ENCODE assay signal across 1 cellular context in the genomic region with DNA sequence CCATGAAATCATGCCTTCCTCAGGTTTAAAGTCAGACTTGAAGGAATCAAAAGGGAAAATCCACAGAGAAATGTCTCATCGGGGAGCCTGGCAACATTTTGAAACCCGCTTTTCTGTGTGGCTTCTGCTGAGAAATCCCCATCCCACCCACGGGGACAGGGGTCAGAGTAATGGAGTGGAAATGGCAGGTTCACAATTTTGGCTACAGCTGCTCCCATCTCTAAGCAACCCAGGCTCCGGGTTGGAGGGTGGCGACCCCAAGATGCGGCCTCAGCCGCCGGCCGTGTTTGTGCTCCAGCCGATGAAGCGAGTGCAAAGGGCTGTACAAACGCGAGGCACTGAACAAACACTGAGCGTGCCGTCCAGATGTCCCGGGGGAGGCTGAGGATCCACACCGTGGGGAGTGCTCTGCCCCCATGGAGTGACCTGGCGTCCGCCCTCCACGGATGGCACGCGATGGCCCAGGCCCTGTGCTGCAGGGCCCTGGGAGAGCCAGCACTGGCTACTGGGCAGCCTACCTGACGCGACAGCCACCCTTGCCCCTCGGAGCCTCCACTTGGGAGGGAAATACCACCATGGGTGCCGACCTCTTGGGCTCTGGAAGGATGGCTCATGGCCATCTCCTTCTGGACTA.
TF ChIP-seq lines count a peak whose summit lies in the region.

No MANE protein-coding gene starts in this region.

TF ChIP-seq in HepG2, 621 proteins besides CTCF, POLR2A, EP300 and RAD21 (continued from another document and continues in another):
- TF ChIP-seq IKZF1 (IDR thresholded peaks at IDR 0.05) (no peak), KDM2A (CRISPR knock-in tag; IDR thresholded peaks at IDR 0.05; ENCODE audit: borderline replicate concordance, low read depth) (0 out of 2 replicates have a peak, but pooled peaks have one; percentile 16), MAFF (IDR thresholded peaks at IDR 0.05; ENCODE audit: low read depth, low read length) (no peak), ZIK1 (CRISPR knock-in tag; IDR thresholded peaks at IDR 0.05; ENCODE audit: borderline replicate concordance, low read depth) (no peak), MATR3 (CRISPR knock-in tag; IDR thresholded peaks at IDR 0.05) (no peak), AKAP8 (CRISPR knock-in tag; IDR thresholded peaks at IDR 0.05) (no peak), ZNF121 (CRISPR knock-in tag; IDR thresholded peaks at IDR 0.05) (no peak), ZNF234 (CRISPR knock-in tag; conservative IDR thresholded peaks at IDR 0.05) (no peak), ZNF83 (CRISPR knock-in tag; IDR thresholded peaks at IDR 0.05; ENCODE audit: borderline replicate concordance) (no peak), ZNF766 (CRISPR knock-in tag; IDR thresholded peaks at IDR 0.05; ENCODE audit: borderline replicate concordance) (no peak), FOXK1 (CRISPR knock-in tag; IDR thresholded peaks at IDR 0.05; ENCODE audit: borderline replicate concordance, low read depth) (no peak), ZNF224 (CRISPR knock-in tag; IDR thresholded peaks at IDR 0.05) (no peak), ARNT2 (CRISPR knock-in tag; IDR thresholded peaks at IDR 0.05; ENCODE audit: low read depth) (no peak), ZNF605 (CRISPR knock-in tag; IDR thresholded peaks at IDR 0.05) (peak; percentile 36; the same call in 1 of the 2 replicates), TCF12 (IDR thresholded peaks at IDR 0.05) (no peak), TCF12 (CRISPR knock-in tag; IDR thresholded peaks at IDR 0.05) (no peak), ZNF343 (CRISPR knock-in tag; IDR thresholded peaks at IDR 0.05) (no peak)
- TF ChIP-seq, protein P1, sequence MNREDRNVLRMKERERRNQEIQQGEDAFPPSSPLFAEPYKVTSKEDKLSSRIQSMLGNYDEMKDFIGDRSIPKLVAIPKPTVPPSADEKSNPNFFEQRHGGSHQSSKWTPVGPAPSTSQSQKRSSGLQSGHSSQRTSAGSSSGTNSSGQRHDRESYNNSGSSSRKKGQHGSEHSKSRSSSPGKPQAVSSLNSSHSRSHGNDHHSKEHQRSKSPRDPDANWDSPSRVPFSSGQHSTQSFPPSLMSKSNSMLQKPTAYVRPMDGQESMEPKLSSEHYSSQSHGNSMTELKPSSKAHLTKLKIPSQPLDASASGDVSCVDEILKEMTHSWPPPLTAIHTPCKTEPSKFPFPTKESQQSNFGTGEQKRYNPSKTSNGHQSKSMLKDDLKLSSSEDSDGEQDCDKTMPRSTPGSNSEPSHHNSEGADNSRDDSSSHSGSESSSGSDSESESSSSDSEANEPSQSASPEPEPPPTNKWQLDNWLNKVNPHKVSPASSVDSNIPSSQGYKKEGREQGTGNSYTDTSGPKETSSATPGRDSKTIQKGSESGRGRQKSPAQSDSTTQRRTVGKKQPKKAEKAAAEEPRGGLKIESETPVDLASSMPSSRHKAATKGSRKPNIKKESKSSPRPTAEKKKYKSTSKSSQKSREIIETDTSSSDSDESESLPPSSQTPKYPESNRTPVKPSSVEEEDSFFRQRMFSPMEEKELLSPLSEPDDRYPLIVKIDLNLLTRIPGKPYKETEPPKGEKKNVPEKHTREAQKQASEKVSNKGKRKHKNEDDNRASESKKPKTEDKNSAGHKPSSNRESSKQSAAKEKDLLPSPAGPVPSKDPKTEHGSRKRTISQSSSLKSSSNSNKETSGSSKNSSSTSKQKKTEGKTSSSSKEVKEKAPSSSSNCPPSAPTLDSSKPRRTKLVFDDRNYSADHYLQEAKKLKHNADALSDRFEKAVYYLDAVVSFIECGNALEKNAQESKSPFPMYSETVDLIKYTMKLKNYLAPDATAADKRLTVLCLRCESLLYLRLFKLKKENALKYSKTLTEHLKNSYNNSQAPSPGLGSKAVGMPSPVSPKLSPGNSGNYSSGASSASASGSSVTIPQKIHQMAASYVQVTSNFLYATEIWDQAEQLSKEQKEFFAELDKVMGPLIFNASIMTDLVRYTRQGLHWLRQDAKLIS (CRISPR knock-in tag; IDR thresholded peaks at IDR 0.05), result no peak
- TF ChIP-seq, protein P2, sequence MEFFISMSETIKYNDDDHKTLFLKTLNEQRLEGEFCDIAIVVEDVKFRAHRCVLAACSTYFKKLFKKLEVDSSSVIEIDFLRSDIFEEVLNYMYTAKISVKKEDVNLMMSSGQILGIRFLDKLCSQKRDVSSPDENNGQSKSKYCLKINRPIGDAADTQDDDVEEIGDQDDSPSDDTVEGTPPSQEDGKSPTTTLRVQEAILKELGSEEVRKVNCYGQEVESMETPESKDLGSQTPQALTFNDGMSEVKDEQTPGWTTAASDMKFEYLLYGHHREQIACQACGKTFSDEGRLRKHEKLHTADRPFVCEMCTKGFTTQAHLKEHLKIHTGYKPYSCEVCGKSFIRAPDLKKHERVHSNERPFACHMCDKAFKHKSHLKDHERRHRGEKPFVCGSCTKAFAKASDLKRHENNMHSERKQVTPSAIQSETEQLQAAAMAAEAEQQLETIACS (CRISPR knock-in tag; IDR thresholded peaks at IDR 0.05), result no peak
- TF ChIP-seq, protein P3, sequence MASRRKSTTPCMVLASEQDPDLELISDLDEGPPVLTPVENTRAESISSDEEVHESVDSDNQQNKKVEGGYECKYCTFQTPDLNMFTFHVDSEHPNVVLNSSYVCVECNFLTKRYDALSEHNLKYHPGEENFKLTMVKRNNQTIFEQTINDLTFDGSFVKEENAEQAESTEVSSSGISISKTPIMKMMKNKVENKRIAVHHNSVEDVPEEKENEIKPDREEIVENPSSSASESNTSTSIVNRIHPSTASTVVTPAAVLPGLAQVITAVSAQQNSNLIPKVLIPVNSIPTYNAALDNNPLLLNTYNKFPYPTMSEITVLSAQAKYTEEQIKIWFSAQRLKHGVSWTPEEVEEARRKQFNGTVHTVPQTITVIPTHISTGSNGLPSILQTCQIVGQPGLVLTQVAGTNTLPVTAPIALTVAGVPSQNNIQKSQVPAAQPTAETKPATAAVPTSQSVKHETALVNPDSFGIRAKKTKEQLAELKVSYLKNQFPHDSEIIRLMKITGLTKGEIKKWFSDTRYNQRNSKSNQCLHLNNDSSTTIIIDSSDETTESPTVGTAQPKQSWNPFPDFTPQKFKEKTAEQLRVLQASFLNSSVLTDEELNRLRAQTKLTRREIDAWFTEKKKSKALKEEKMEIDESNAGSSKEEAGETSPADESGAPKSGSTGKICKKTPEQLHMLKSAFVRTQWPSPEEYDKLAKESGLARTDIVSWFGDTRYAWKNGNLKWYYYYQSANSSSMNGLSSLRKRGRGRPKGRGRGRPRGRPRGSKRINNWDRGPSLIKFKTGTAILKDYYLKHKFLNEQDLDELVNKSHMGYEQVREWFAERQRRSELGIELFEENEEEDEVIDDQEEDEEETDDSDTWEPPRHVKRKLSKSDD (CRISPR knock-in tag; IDR thresholded peaks at IDR 0.05; ENCODE audit: low read depth), result 0 out of 2 replicates have a peak, but pooled peaks have one; percentile 48
- TF ChIP-seq, protein P4, sequence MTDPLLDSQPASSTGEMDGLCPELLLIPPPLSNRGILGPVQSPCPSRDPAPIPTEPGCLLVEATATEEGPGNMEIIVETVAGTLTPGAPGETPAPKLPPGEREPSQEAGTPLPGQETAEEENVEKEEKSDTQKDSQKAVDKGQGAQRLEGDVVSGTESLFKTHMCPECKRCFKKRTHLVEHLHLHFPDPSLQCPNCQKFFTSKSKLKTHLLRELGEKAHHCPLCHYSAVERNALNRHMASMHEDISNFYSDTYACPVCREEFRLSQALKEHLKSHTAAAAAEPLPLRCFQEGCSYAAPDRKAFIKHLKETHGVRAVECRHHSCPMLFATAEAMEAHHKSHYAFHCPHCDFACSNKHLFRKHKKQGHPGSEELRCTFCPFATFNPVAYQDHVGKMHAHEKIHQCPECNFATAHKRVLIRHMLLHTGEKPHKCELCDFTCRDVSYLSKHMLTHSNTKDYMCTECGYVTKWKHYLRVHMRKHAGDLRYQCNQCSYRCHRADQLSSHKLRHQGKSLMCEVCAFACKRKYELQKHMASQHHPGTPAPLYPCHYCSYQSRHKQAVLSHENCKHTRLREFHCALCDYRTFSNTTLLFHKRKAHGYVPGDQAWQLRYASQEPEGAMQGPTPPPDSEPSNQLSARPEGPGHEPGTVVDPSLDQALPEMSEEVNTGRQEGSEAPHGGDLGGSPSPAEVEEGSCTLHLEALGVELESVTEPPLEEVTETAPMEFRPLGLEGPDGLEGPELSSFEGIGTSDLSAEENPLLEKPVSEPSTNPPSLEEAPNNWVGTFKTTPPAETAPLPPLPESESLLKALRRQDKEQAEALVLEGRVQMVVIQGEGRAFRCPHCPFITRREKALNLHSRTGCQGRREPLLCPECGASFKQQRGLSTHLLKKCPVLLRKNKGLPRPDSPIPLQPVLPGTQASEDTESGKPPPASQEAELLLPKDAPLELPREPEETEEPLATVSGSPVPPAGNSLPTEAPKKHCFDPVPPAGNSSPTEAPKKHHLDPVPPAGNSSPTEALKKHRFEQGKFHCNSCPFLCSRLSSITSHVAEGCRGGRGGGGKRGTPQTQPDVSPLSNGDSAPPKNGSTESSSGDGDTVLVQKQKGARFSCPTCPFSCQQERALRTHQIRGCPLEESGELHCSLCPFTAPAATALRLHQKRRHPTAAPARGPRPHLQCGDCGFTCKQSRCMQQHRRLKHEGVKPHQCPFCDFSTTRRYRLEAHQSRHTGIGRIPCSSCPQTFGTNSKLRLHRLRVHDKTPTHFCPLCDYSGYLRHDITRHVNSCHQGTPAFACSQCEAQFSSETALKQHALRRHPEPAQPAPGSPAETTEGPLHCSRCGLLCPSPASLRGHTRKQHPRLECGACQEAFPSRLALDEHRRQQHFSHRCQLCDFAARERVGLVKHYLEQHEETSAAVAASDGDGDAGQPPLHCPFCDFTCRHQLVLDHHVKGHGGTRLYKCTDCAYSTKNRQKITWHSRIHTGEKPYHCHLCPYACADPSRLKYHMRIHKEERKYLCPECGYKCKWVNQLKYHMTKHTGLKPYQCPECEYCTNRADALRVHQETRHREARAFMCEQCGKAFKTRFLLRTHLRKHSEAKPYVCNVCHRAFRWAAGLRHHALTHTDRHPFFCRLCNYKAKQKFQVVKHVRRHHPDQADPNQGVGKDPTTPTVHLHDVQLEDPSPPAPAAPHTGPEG (CRISPR knock-in tag; IDR thresholded peaks at IDR 0.05), result no peak
- TF ChIP-seq, protein P5, sequence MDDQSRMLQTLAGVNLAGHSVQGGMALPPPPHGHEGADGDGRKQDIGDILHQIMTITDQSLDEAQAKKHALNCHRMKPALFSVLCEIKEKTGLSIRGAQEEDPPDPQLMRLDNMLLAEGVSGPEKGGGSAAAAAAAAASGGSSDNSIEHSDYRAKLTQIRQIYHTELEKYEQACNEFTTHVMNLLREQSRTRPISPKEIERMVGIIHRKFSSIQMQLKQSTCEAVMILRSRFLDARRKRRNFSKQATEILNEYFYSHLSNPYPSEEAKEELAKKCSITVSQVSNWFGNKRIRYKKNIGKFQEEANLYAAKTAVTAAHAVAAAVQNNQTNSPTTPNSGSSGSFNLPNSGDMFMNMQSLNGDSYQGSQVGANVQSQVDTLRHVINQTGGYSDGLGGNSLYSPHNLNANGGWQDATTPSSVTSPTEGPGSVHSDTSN (CRISPR knock-in tag; IDR thresholded peaks at IDR 0.05; ENCODE audit: borderline replicate concordance), result no peak
- TF ChIP-seq, protein P6, sequence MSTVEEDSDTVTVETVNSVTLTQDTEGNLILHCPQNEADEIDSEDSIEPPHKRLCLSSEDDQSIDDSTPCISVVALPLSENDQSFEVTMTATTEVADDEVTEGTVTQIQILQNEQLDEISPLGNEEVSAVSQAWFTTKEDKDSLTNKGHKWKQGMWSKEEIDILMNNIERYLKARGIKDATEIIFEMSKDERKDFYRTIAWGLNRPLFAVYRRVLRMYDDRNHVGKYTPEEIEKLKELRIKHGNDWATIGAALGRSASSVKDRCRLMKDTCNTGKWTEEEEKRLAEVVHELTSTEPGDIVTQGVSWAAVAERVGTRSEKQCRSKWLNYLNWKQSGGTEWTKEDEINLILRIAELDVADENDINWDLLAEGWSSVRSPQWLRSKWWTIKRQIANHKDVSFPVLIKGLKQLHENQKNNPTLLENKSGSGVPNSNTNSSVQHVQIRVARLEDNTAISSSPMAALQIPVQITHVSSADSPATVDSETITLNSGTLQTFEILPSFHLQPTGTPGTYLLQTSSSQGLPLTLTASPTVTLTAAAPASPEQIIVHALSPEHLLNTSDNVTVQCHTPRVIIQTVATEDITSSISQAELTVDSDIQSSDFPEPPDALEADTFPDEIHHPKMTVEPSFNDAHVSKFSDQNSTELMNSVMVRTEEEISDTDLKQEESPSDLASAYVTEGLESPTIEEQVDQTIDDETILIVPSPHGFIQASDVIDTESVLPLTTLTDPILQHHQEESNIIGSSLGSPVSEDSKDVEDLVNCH (CRISPR knock-in tag; IDR thresholded peaks at IDR 0.05), result no peak
- TF ChIP-seq, protein P7, sequence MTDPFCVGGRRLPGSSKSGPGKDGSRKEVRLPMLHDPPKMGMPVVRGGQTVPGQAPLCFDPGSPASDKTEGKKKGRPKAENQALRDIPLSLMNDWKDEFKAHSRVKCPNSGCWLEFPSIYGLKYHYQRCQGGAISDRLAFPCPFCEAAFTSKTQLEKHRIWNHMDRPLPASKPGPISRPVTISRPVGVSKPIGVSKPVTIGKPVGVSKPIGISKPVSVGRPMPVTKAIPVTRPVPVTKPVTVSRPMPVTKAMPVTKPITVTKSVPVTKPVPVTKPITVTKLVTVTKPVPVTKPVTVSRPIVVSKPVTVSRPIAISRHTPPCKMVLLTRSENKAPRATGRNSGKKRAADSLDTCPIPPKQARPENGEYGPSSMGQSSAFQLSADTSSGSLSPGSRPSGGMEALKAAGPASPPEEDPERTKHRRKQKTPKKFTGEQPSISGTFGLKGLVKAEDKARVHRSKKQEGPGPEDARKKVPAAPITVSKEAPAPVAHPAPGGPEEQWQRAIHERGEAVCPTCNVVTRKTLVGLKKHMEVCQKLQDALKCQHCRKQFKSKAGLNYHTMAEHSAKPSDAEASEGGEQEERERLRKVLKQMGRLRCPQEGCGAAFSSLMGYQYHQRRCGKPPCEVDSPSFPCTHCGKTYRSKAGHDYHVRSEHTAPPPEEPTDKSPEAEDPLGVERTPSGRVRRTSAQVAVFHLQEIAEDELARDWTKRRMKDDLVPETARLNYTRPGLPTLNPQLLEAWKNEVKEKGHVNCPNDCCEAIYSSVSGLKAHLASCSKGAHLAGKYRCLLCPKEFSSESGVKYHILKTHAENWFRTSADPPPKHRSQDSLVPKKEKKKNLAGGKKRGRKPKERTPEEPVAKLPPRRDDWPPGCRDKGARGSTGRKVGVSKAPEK (CRISPR knock-in tag; IDR thresholded peaks at IDR 0.05; ENCODE audit: borderline replicate concordance), result 0 out of 2 replicates have a peak, but pooled peaks have one; percentile 33
